29 cellular contexts compared by ENCODE assay signal in the genomic region with DNA sequence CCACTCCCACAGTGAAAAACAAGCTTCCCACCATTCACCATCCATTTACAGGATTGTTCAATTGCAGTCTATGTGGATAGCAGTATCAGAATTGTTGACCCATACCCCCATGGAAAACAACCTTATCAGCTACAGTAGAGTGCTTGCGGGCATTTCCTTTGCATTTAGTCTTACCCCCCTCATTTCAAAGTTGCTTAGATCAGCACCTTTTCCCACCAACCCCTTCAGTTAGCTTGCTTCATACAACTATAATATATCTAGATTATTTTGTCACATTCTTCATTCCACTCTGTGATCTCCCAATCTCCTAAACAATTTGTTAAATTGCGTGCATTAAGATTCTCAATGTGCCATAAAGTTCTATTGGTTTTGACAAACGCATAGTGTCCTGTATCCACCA.
"Had no signal": no experiment of that assay in that cellular context is flagged by ENCODE, and none has a peak within 500 bp of the region (broad histone marks: within the 10 kb centered on the region; RNA-seq: fewer than 3 reads in every experiment).

No MANE protein-coding gene starts in this region.

- H3K79me2 ChIP-seq: parathyroid adenoma had no signal

- H2AFZ ChIP-seq: neural progenitor cell, parathyroid adenoma had no signal

- H3K36me3 ChIP-seq: neural progenitor cell, ovary, spleen, suprapubic skin, tibial artery, transverse colon, upper lobe of right lung, vagina had no signal

- H3K27me3 ChIP-seq: neural progenitor cell, ovary, testis, transverse colon, vagina had no signal

- H3K9ac ChIP-seq: neural progenitor cell, parathyroid adenoma had no signal

- H3K4me3 ChIP-seq: neural progenitor cell, ovary, psoas muscle, skin epidermis, smooth muscle cell, spleen, suprapubic skin, testis, tibial artery, transverse colon, upper lobe of right lung, vagina had no signal

- H3K9me3 ChIP-seq: ovary, psoas muscle, spleen, suprapubic skin, testis, tibial artery, transverse colon, upper lobe of right lung, vagina had no signal

- DNase-seq: naive thymus-derived CD4-positive, alpha-beta T cell; natural killer cell; occipital lobe; ovary; posterior cingulate gyrus; psoas muscle; right cardiac atrium; spleen; stimulated activated CD4-positive, alpha-beta T cell treated with anti-CD3 and anti-CD28 coated beads, Interleukin-12 subunit alpha, Interleukin-12 subunit beta, amount 100 ng/mL, for 4 hours; stimulated activated CD4-positive, alpha-beta T cell treated with anti-CD3 and anti-CD28 coated beads, Interleukin-1b, Interleukin-23, amount 100 ng/mL, for 48 hours; stimulated activated CD4-positive, alpha-beta T cell treated with anti-CD3 and anti-CD28 coated beads, Interleukin-4, amount 100 ng/mL, for 1 hour; stimulated activated CD4-positive, alpha-beta T cell treated with anti-CD3 and anti-CD28 coated beads, Interleukin-4, amount 100 ng/mL, for 4 hours; stimulated activated CD8-positive, alpha-beta memory T cell treated with anti-CD3 and anti-CD28 coated beads, Interleukin-4, amount 100 ng/mL, for 48 hours; stimulated activated naive CD4-positive, alpha-beta T cell; stimulated activated naive CD8-positive, alpha-beta T cell treated with anti-CD3 and anti-CD28 coated beads, Interleukin-15, amount 100 ng/mL, for 72 hours; stimulated activated naive CD8-positive, alpha-beta T cell treated with anti-CD3 and anti-CD28 coated beads, Interleukin-15, Interleukin-2, amounts not matched to agents 100 U/mL and 50 U/mL, for 24 hours; substantia nigra; testis; tibial artery; transverse colon; upper lobe of right lung had no signal

- H3K27ac ChIP-seq: neural progenitor cell, ovary, parathyroid adenoma, psoas muscle, skin epidermis, spleen, suprapubic skin, testis, tibial artery, transverse colon, upper lobe of right lung, vagina had no signal

- ATAC-seq: naive thymus-derived CD4-positive, alpha-beta T cell; natural killer cell; psoas muscle; right cardiac atrium; sciatic nerve; stimulated activated memory B cell treated with anti-CD40 and anti-IgM and Interleukin-4, amounts not matched to agents 10 μg/mL and 1 μg/mL and 100 μg/mL, for 72 hours; stimulated activated naive CD8-positive, alpha-beta T cell treated with anti-CD3 and anti-CD28 coated beads, Interleukin-15, amount 100 ng/mL, for 72 hours; stimulated activated naive CD8-positive, alpha-beta T cell treated with anti-CD3 and anti-CD28 coated beads, Interleukin-15, Interleukin-2, amounts not matched to agents 100 U/mL and 50 U/mL, for 24 hours; upper lobe of right lung had no signal

- H3K4me1 ChIP-seq: parathyroid adenoma, psoas muscle, spleen, suprapubic skin, testis, tibial artery, transverse colon, upper lobe of right lung, vagina had no signal

- H3K4me2 ChIP-seq: neural progenitor cell, smooth muscle cell had no signal
